ENCODE assay signal across 1 cellular context in the genomic region with DNA sequence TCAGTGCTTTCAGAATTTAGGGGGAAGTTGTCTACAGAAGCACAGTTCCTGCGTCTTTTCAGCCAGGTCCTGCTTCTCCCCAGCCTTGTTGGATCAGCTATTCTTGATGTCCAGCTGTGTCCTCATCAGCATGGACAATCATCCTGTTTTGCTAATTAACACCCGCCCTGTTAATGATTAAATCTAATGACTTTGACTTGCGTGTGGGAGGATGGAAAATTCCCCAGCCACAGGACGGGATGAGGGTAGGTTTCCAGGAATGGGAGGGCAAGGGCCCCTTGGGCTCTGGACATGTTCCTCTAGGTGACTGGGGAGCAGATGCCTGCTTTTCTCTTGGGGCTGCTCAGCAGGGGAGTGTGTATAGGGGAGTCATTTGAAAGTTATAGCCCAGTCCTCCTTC.
TF ChIP-seq lines count a peak whose summit lies in the region.

No MANE protein-coding gene starts in this region.

TF ChIP-seq in GM23338, 12 proteins besides CTCF, POLR2A, EP300 and RAD21:
- TF ChIP-seq, protein P1, sequence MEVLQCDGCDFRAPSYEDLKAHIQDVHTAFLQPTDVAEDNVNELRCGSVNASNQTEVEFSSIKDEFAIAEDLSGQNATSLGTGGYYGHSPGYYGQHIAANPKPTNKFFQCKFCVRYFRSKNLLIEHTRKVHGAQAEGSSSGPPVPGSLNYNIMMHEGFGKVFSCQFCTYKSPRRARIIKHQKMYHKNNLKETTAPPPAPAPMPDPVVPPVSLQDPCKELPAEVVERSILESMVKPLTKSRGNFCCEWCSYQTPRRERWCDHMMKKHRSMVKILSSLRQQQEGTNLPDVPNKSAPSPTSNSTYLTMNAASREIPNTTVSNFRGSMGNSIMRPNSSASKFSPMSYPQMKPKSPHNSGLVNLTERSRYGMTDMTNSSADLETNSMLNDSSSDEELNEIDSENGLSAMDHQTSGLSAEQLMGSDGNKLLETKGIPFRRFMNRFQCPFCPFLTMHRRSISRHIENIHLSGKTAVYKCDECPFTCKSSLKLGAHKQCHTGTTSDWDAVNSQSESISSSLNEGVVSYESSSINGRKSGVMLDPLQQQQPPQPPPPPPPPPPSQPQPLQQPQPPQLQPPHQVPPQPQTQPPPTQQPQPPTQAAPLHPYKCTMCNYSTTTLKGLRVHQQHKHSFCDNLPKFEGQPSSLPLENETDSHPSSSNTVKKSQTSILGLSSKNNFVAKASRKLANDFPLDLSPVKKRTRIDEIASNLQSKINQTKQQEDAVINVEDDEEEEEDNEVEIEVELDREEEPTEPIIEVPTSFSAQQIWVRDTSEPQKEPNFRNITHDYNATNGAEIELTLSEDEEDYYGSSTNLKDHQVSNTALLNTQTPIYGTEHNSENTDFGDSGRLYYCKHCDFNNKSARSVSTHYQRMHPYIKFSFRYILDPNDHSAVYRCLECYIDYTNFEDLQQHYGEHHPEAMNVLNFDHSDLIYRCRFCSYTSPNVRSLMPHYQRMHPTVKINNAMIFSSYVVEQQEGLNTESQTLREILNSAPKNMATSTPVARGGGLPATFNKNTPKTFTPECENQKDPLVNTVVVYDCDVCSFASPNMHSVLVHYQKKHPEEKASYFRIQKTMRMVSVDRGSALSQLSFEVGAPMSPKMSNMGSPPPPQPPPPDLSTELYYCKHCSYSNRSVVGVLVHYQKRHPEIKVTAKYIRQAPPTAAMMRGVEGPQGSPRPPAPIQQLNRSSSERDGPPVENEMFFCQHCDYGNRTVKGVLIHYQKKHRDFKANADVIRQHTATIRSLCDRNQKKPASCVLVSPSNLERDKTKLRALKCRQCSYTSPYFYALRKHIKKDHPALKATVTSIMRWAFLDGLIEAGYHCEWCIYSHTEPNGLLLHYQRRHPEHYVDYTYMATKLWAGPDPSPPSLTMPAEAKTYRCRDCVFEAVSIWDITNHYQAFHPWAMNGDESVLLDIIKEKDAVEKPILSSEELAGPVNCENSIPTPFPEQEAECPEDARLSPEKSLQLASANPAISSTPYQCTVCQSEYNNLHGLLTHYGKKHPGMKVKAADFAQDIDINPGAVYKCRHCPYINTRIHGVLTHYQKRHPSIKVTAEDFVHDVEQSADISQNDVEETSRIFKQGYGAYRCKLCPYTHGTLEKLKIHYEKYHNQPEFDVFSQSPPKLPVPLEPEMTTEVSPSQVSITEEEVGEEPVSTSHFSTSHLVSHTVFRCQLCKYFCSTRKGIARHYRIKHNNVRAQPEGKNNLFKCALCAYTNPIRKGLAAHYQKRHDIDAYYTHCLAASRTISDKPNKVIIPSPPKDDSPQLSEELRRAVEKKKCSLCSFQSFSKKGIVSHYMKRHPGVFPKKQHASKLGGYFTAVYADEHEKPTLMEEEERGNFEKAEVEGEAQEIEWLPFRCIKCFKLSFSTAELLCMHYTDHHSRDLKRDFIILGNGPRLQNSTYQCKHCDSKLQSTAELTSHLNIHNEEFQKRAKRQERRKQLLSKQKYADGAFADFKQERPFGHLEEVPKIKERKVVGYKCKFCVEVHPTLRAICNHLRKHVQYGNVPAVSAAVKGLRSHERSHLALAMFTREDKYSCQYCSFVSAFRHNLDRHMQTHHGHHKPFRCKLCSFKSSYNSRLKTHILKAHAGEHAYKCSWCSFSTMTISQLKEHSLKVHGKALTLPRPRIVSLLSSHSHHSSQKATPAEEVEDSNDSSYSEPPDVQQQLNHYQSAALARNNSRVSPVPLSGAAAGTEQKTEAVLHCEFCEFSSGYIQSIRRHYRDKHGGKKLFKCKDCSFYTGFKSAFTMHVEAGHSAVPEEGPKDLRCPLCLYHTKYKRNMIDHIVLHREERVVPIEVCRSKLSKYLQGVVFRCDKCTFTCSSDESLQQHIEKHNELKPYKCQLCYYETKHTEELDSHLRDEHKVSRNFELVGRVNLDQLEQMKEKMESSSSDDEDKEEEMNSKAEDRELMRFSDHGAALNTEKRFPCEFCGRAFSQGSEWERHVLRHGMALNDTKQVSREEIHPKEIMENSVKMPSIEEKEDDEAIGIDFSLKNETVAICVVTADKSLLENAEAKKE (CRISPR knock-in tag; IDR thresholded peaks at IDR 0.05): no peak
- TF ChIP-seq, protein P2, sequence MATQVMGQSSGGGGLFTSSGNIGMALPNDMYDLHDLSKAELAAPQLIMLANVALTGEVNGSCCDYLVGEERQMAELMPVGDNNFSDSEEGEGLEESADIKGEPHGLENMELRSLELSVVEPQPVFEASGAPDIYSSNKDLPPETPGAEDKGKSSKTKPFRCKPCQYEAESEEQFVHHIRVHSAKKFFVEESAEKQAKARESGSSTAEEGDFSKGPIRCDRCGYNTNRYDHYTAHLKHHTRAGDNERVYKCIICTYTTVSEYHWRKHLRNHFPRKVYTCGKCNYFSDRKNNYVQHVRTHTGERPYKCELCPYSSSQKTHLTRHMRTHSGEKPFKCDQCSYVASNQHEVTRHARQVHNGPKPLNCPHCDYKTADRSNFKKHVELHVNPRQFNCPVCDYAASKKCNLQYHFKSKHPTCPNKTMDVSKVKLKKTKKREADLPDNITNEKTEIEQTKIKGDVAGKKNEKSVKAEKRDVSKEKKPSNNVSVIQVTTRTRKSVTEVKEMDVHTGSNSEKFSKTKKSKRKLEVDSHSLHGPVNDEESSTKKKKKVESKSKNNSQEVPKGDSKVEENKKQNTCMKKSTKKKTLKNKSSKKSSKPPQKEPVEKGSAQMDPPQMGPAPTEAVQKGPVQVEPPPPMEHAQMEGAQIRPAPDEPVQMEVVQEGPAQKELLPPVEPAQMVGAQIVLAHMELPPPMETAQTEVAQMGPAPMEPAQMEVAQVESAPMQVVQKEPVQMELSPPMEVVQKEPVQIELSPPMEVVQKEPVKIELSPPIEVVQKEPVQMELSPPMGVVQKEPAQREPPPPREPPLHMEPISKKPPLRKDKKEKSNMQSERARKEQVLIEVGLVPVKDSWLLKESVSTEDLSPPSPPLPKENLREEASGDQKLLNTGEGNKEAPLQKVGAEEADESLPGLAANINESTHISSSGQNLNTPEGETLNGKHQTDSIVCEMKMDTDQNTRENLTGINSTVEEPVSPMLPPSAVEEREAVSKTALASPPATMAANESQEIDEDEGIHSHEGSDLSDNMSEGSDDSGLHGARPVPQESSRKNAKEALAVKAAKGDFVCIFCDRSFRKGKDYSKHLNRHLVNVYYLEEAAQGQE (IDR thresholded peaks at IDR 0.05; ENCODE audit: unreplicated experiment): no peak
- TF ChIP-seq, protein P3, sequence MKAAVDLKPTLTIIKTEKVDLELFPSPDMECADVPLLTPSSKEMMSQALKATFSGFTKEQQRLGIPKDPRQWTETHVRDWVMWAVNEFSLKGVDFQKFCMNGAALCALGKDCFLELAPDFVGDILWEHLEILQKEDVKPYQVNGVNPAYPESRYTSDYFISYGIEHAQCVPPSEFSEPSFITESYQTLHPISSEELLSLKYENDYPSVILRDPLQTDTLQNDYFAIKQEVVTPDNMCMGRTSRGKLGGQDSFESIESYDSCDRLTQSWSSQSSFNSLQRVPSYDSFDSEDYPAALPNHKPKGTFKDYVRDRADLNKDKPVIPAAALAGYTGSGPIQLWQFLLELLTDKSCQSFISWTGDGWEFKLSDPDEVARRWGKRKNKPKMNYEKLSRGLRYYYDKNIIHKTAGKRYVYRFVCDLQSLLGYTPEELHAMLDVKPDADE (IDR thresholded peaks at IDR 0.05): no peak
- TF ChIP-seq JUNB (IDR thresholded peaks at IDR 0.05; ENCODE audit: unreplicated experiment) (no peak), NANOG (IDR thresholded peaks at IDR 0.05; ENCODE audit: borderline replicate concordance) (no peak), EZH2phosphoT487 (IDR thresholded peaks at IDR 0.05; ENCODE audit: unreplicated experiment) (no peak), POLR2AphosphoS5 (IDR thresholded peaks at IDR 0.05; ENCODE audit: low read depth) (no peak), EZH2 (IDR thresholded peaks at IDR 0.05; ENCODE audit: low read depth, unreplicated experiment) (no peak), STAT1 (IDR thresholded peaks at IDR 0.05; ENCODE audit: unreplicated experiment) (no peak), ZNF331 (CRISPR knock-in tag; IDR thresholded peaks at IDR 0.05; ENCODE audit: low read depth) (no peak), CREB1 (CRISPR knock-in tag; IDR thresholded peaks at IDR 0.05; ENCODE audit: low read depth) (no peak), ZNF114 (CRISPR knock-in tag; IDR thresholded peaks at IDR 0.05) (no peak)
